20 cellular contexts compared by ENCODE assay signal in the genomic region with DNA sequence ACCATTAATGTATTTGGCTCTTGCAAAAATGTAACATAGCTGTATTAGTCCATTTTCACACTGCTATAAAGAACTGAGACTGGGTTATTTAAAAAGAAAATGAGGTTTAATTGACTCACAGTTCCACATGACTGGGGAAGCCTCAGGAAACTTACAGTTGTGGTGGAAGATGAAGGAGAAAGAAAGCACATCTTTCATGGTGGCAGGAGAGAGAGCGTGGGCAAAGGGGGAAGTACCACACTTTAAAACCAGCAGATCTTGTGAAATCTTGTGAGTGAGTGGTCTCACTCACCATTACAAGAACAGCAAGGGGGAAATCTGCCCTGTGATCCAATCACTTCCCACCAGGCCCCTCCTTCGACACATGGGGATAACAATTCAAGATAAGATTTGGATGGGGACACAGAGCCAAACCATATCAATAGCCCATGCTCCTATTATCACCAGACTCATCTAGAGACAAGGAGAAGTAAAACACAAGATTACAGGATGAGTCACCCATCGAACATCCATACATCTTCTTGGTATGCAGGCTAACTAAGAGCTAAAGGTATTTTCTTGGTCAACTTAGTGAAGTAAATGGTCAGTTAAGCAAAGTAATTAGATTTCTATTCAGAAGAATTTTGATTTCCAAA. TPM values are rescaled to one million over a fixed set of nuclear protein-coding genes. Genes with fewer than 3 reads are reported as not detected.
A peak's percentile ranks its signal among the peaks of the same experiment; 100 is the strongest.
DNase-seq lines count a peak whose midpoint lies in the region; ATAC-seq and TF ChIP-seq lines count a peak whose summit lies in the region.
"Had no signal": no experiment of that assay in that cellular context is flagged by ENCODE, and none has a peak within 500 bp of the region (broad histone marks: within the 10 kb centered on the region; RNA-seq: fewer than 3 reads in every experiment).

No MANE protein-coding gene starts in this region.

- no CpG with 5 or more reads among the region's 3 CpGs for WGBS in IMR-90 (ENCODE audit: extremely low coverage in 2 of 2, insufficient read length in 1 of 2), 2 experiments

- no peak overlapping the region for H2AFZ ChIP-seq in IMR-90 (replicated peaks; ENCODE audit: low read length, poor library complexity)
- H2AFZ ChIP-seq: neural progenitor cell had no signal

- no peaks in the 10 kb centered on the region for H3K9me3 Mint-ChIP-seq in activated CD8-positive, alpha-beta T cell treated with anti-CD3 and anti-CD28 coated beads for 36 hours
- no peaks in the 10 kb centered on the region for H3K9me3 Mint-ChIP-seq in activated CD8-positive, alpha-beta T cell treated with anti-CD3 and anti-CD28 coated beads, Interleukin-2, amount 10 ng/mL, durations not matched to agents 7 days and 5 days (ENCODE audit: insufficient read depth)
- no peaks in the 10 kb centered on the region for H3K9me3 Mint-ChIP-seq in activated T-helper 2 cell treated with anti-CD3 and anti-CD28 coated beads, Interferon-gamma antibody, Interleukin-2, Interleukin-4, amounts not matched to agents 10 μg/mL and 5 μg/mL and 100 μg/mL, durations not matched to agents 14 hours and 24 hours and 36 hours
- H3K9me3 Mint-ChIP-seq: neural progenitor cell had no signal

- no peak overlapping the region for H4K5ac ChIP-seq in IMR-90 (ENCODE audit: low read depth, low read length)

- no peak overlapping the region for H2BK15ac ChIP-seq in IMR-90 (ENCODE audit: low read depth, low read length)

- no peak for TF ChIP-seq POLR2A in IMR-90 (IDR thresholded peaks at IDR 0.05; ENCODE audit: low read depth, low read length)

- intact Hi-C loops in activated CD8-positive, alpha-beta T cell treated with anti-CD3 and anti-CD28 coated beads for 36 hours (cut with micrococcal nuclease): loop anchor here (10.0 kb wide), 1 partner anchor 576 kb away; no protein-coding TSS in a partner anchor
- intact Hi-C loops in IMR-90 (cut with micrococcal nuclease): no loop called here
- intact Hi-C loops in activated T-helper 2 cell treated with anti-CD3 and anti-CD28 coated beads, Interferon-gamma antibody, Interleukin-2, Interleukin-4, amounts not matched to agents 10 μg/mL and 5 μg/mL and 100 μg/mL, durations not matched to agents 14 hours and 24 hours and 36 hours (cut with micrococcal nuclease): no loop called here

- POLR2A ChIA-PET in activated CD8-positive, alpha-beta T cell treated with anti-CD3 and anti-CD28 coated beads for 36 hours (lab: Charles Lee): no interaction called here
- POLR2A ChIA-PET in activated CD8-positive, alpha-beta T cell treated with anti-CD3 and anti-CD28 coated beads, Interleukin-2, amount 10 ng/mL, durations not matched to agents 7 days and 5 days (lab: Charles Lee): no interaction called here
- POLR2A ChIA-PET in IMR-90 (lab: Charles Lee; ENCODE audit: unreplicated experiment): no interaction called here

- no peak overlapping the region for H3K4me3 ChIP-seq in IMR-90 (ENCODE audit: insufficient read depth, low read depth, low read length)
- H3K4me3 ChIP-seq: neural progenitor cell, tibial artery had no signal

- no peak overlapping the region for H3K4ac ChIP-seq in IMR-90 (ENCODE audit: low read depth, low read length)

- no TSS peak for BruUV-seq in IMR-90 (replicated peaks; lab: Mats Ljungman, UMichigan)

- TF ChIP-seq RAD21 in IMR-90 (IDR thresholded peaks at IDR 0.05; ENCODE audit: low read length): no peak

- H4K20me1 ChIP-seq in IMR-90 (ENCODE audit: insufficient read depth, low read length): no peaks in the 10 kb centered on the region

- no peak overlapping the region for H3K4me3 Mint-ChIP-seq in activated CD8-positive, alpha-beta T cell treated with anti-CD3 and anti-CD28 coated beads for 36 hours
- H3K4me3 Mint-ChIP-seq in activated CD8-positive, alpha-beta T cell treated with anti-CD3 and anti-CD28 coated beads, Interleukin-2, amount 10 ng/mL, durations not matched to agents 7 days and 5 days: no peak overlapping the region
- no peak overlapping the region for H3K4me3 Mint-ChIP-seq in activated T-helper 2 cell treated with anti-CD3 and anti-CD28 coated beads, Interferon-gamma antibody, Interleukin-2, Interleukin-4, amounts not matched to agents 10 μg/mL and 5 μg/mL and 100 μg/mL, durations not matched to agents 14 hours and 24 hours and 36 hours (ENCODE audit: low read depth)
- H3K4me3 Mint-ChIP-seq: activated CD4-positive, alpha-beta T cell treated with anti-CD3 and anti-CD28 coated beads, Interleukin-2, amount 10 ng/mL, durations not matched to agents 7 days and 5 days; neural progenitor cell; T-helper 17 cell had no signal

- dilution Hi-C loops in IMR-90 (cut with HindIII; ENCODE audit: low sequenced_read_pairs, unreplicated experiment): no loop called here

- no peaks in the 10 kb centered on the region for H3K36me3 ChIP-seq in IMR-90 (ENCODE audit: control insufficient read depth, insufficient read depth, low read length)
- H3K36me3 ChIP-seq: neural progenitor cell, tibial artery had no signal

- CTCF ChIA-PET in activated CD8-positive, alpha-beta T cell treated with anti-CD3 and anti-CD28 coated beads for 36 hours (lab: Charles Lee): interaction anchor here (1.4 kb wide), 1 partner anchor 13 kb away, joined by 4 read pairs; no protein-coding TSS in a partner anchor
- CTCF ChIA-PET in activated CD8-positive, alpha-beta T cell treated with anti-CD3 and anti-CD28 coated beads, Interleukin-2, amount 10 ng/mL, durations not matched to agents 7 days and 5 days (lab: Charles Lee): interaction anchor here (1.0 kb wide), 1 partner anchor 58 kb away, joined by 3 read pairs; no protein-coding TSS in a partner anchor
- CTCF ChIA-PET in IMR-90 (lab: Yijun Ruan, JAX): interaction anchor here (0.6 kb wide), 1 partner anchor 255 kb away, joined by 5 read pairs; no protein-coding TSS in a partner anchor

- H4K91ac ChIP-seq in IMR-90 (ENCODE audit: insufficient read depth, low read depth, low read length): no peak overlapping the region

- H3K23ac ChIP-seq in IMR-90 (ENCODE audit: low read depth, low read length): no peak overlapping the region

- H3K27me3 ChIP-seq in IMR-90 (ENCODE audit: control insufficient read depth, insufficient read depth, low read length): peaks cover 5% of the 10 kb centered on the region
- H3K27me3 ChIP-seq: neural progenitor cell, tibial artery had no signal

- no peak overlapping the region for H2BK5ac ChIP-seq in IMR-90 (ENCODE audit: low read depth, low read length, poor library complexity, severe bottlenecking)

- no peaks in the 10 kb centered on the region for H3K4me1 ChIP-seq in IMR-90 (ENCODE audit: control insufficient read depth, insufficient read depth, low read length)
- H3K4me1 ChIP-seq: Caco-2, neural progenitor cell, tibial artery had no signal

- TF ChIP-seq CTCF in activated CD8-positive, alpha-beta T cell treated with anti-CD3 and anti-CD28 coated beads for 36 hours (IDR thresholded peaks at IDR 0.05): no peak
- no peak for TF ChIP-seq CTCF in IMR-90 (conservative IDR thresholded peaks at IDR 0.05; ENCODE audit: low read depth, low read length)

- H3K18ac ChIP-seq in IMR-90 (ENCODE audit: low read depth, low read length): no peak overlapping the region

- H2AK5ac ChIP-seq in IMR-90 (ENCODE audit: low read depth, low read length): no peak overlapping the region

- H3K27ac ChIP-seq in IMR-90 (ENCODE audit: insufficient read depth, low read length): no peak overlapping the region
- no peak overlapping the region for H3K27ac ChIP-seq in caudate nucleus (ENCODE audit: low read depth, low read length)
- H3K27ac ChIP-seq: neural progenitor cell, tibial artery had no signal

- peaks cover 28% of the 10 kb centered on the region for H3K4me1 Mint-ChIP-seq in activated CD8-positive, alpha-beta T cell treated with anti-CD3 and anti-CD28 coated beads for 36 hours (ENCODE audit: low read depth)
- H3K4me1 Mint-ChIP-seq in activated CD8-positive, alpha-beta T cell treated with anti-CD3 and anti-CD28 coated beads, Interleukin-2, amount 10 ng/mL, durations not matched to agents 7 days and 5 days (ENCODE audit: low read depth): peaks cover 35% of the 10 kb centered on the region
- H3K4me1 Mint-ChIP-seq in activated T-helper 2 cell treated with anti-CD3 and anti-CD28 coated beads, Interferon-gamma antibody, Interleukin-2, Interleukin-4, amounts not matched to agents 10 μg/mL and 5 μg/mL and 100 μg/mL, durations not matched to agents 14 hours and 24 hours and 36 hours (ENCODE audit: low read depth): peaks cover 9% of the 10 kb centered on the region
- H3K4me1 Mint-ChIP-seq: neural progenitor cell had no signal

- H3K56ac ChIP-seq in IMR-90 (ENCODE audit: extremely low read depth, insufficient read depth, low read length): no peak overlapping the region

- H3K9me1 ChIP-seq in IMR-90 (ENCODE audit: insufficient read depth, low read length): no peaks in the 10 kb centered on the region

- H2BK120ac ChIP-seq in IMR-90 (ENCODE audit: low read depth, low read length): no peak overlapping the region

- no peak overlapping the region for H3K14ac ChIP-seq in IMR-90 (replicated peaks; ENCODE audit: low read depth, low read length)

- in situ Hi-C loops in IMR-90 (cut with MboI; ENCODE audit: low sequenced_read_pairs): loop anchor here (25.0 kb wide), 1 partner anchor 1099 kb away; no protein-coding TSS in a partner anchor

- DNase-seq in activated CD8-positive, alpha-beta T cell treated with anti-CD3 and anti-CD28 coated beads for 36 hours: peak; percentile 61
- DNase-seq in activated CD8-positive, alpha-beta T cell treated with anti-CD3 and anti-CD28 coated beads, Interleukin-2, amount 10 ng/mL, durations not matched to agents 7 days and 5 days: no peak
- DNase-seq in IMR-90 (peak; percentile 45), astrocyte of the hippocampus (ENCODE audit: low read depth, low spot score) (peak; percentile 50), kidney tubule cell (ENCODE audit: low spot score) (peak; percentile 57), caudate nucleus (lab: John Stamatoyannopoulos, UW) (no peak)
- no peak for DNase-seq in effector CD8-positive, alpha-beta T cell (lab: John Stamatoyannopoulos, UW)
- DNase-seq in activated T-helper 2 cell treated with anti-CD3 and anti-CD28 coated beads, Interferon-gamma antibody, Interleukin-2, Interleukin-4, amounts not matched to agents 10 μg/mL and 5 μg/mL and 100 μg/mL, durations not matched to agents 14 hours and 24 hours and 36 hours (ENCODE audit: low spot score): no peak
- DNase-seq: activated CD4-positive, alpha-beta T cell treated with anti-CD3 and anti-CD28 coated beads, Interleukin-2, amount 10 ng/mL, durations not matched to agents 7 days and 5 days; activated gamma-delta T cell treated with Interleukin-2 at 50 U/mL for 16 hours; Caco-2; central memory CD4-positive, alpha-beta T cell; Kasumi-1; NCI-H187; NCI-H748 treated with DMSO at 0.1 percent for 48 hours; retina; stimulated activated CD8-positive, alpha-beta memory T cell treated with anti-CD3 and anti-CD28 coated beads, Interleukin-4, amount 100 ng/mL, for 48 hours; T-helper 17 cell; tibial artery had no signal

- no peak overlapping the region for H3K27ac Mint-ChIP-seq in activated CD8-positive, alpha-beta T cell treated with anti-CD3 and anti-CD28 coated beads for 36 hours
- H3K27ac Mint-ChIP-seq in activated CD8-positive, alpha-beta T cell treated with anti-CD3 and anti-CD28 coated beads, Interleukin-2, amount 10 ng/mL, durations not matched to agents 7 days and 5 days: no peak overlapping the region
- H3K27ac Mint-ChIP-seq in activated T-helper 2 cell treated with anti-CD3 and anti-CD28 coated beads, Interferon-gamma antibody, Interleukin-2, Interleukin-4, amounts not matched to agents 10 μg/mL and 5 μg/mL and 100 μg/mL, durations not matched to agents 14 hours and 24 hours and 36 hours: no peak overlapping the region
- H3K27ac Mint-ChIP-seq: activated CD4-positive, alpha-beta T cell treated with anti-CD3 and anti-CD28 coated beads, Interleukin-2, amount 10 ng/mL, durations not matched to agents 7 days and 5 days; neural progenitor cell; T-helper 17 cell had no signal

- no peaks in the 10 kb centered on the region for H3K79me1 ChIP-seq in IMR-90 (ENCODE audit: low read depth in 1 of 2, low read length in 2 of 2)

- no peak overlapping the region for H2AK9ac ChIP-seq in IMR-90 (replicated peaks; ENCODE audit: low read depth, low read length, poor library complexity)

- no peak overlapping the region for H3K4me2 ChIP-seq in IMR-90 (ENCODE audit: low read depth, low read length)
- H3K4me2 ChIP-seq: neural progenitor cell had no signal

- no peak overlapping the region for H3K9ac ChIP-seq in IMR-90 (ENCODE audit: low read depth, low read length)
- H3K9ac ChIP-seq: neural progenitor cell had no signal

- no peaks in the 10 kb centered on the region for H3K36me3 Mint-ChIP-seq in activated CD8-positive, alpha-beta T cell treated with anti-CD3 and anti-CD28 coated beads for 36 hours (ENCODE audit: low read depth)
- peaks cover 2% of the 10 kb centered on the region for H3K36me3 Mint-ChIP-seq in activated CD8-positive, alpha-beta T cell treated with anti-CD3 and anti-CD28 coated beads, Interleukin-2, amount 10 ng/mL, durations not matched to agents 7 days and 5 days (ENCODE audit: low read depth)
- no peaks in the 10 kb centered on the region for H3K36me3 Mint-ChIP-seq in activated T-helper 2 cell treated with anti-CD3 and anti-CD28 coated beads, Interferon-gamma antibody, Interleukin-2, Interleukin-4, amounts not matched to agents 10 μg/mL and 5 μg/mL and 100 μg/mL, durations not matched to agents 14 hours and 24 hours and 36 hours (ENCODE audit: low read depth)
- H3K36me3 Mint-ChIP-seq: neural progenitor cell had no signal

- H2BK20ac ChIP-seq in IMR-90 (ENCODE audit: low read depth, low read length): no peak overlapping the region

- peak; percentile 71 for ATAC-seq in activated CD8-positive, alpha-beta T cell treated with anti-CD3 and anti-CD28 coated beads for 36 hours
- no peak for ATAC-seq in activated CD8-positive, alpha-beta T cell treated with anti-CD3 and anti-CD28 coated beads, Interleukin-2, amount 10 ng/mL, durations not matched to agents 7 days and 5 days
- peak; percentile 51; the same call in 1 of the 2 replicates for ATAC-seq in IMR-90 (ENCODE audit: low read depth)
- ATAC-seq: T-helper 17 cell had no signal

- no peaks in the 10 kb centered on the region for H3K9me3 ChIP-seq in IMR-90 (ENCODE audit: control insufficient read depth, insufficient read depth, low read length)
- H3K9me3 ChIP-seq: Caco-2, tibial artery had no signal

- no peak overlapping the region for H4K8ac ChIP-seq in IMR-90 (ENCODE audit: low read depth in 2 of 2, low read length in 2 of 2)

- H3K27me3 Mint-ChIP-seq in activated CD8-positive, alpha-beta T cell treated with anti-CD3 and anti-CD28 coated beads for 36 hours: peaks cover 2% of the 10 kb centered on the region
- peaks cover 10% of the 10 kb centered on the region for H3K27me3 Mint-ChIP-seq in activated CD8-positive, alpha-beta T cell treated with anti-CD3 and anti-CD28 coated beads, Interleukin-2, amount 10 ng/mL, durations not matched to agents 7 days and 5 days (ENCODE audit: low read depth)
- H3K27me3 Mint-ChIP-seq in activated T-helper 2 cell treated with anti-CD3 and anti-CD28 coated beads, Interferon-gamma antibody, Interleukin-2, Interleukin-4, amounts not matched to agents 10 μg/mL and 5 μg/mL and 100 μg/mL, durations not matched to agents 14 hours and 24 hours and 36 hours (ENCODE audit: low read depth): peaks cover 6% of the 10 kb centered on the region

RNA-seq across cellular contexts. Expression of gene YAE1, which starts 55.3 kb away (rescaled TPM):
- 10 to 100 TPM in 1 of 2 experiments, 1 to 10 TPM in 1; 9.6 to 10.9 TPM for total RNA-seq in activated CD8-positive, alpha-beta T cell treated with anti-CD3 and anti-CD28 coated beads for 36 hours
- 10 to 100 TPM; 10.4 to 10.7 TPM for total RNA-seq in activated CD8-positive, alpha-beta T cell treated with anti-CD3 and anti-CD28 coated beads, Interleukin-2, amount 10 ng/mL, durations not matched to agents 7 days and 5 days
- 36.7 and 37.8 TPM in 2 replicates for total RNA-seq in IMR-90 (2012; rRNA removed)
- polyA plus RNA-seq in IMR-90 (2012; rRNA removed): 23.9 and 28.6 TPM in 2 replicates
- polyA plus RNA-seq in IMR-90 (2012; cell fraction: cytosol; rRNA removed): 4.0 and 8.9 TPM in 2 replicates
- polyA plus RNA-seq in IMR-90 (2012; cell fraction: nucleus; rRNA removed; ENCODE audit: low replicate concordance): 2.0 and 15.9 TPM in 2 replicates
- total RNA-seq in activated T-helper 2 cell treated with anti-CD3 and anti-CD28 coated beads, Interferon-gamma antibody, Interleukin-2, Interleukin-4, amounts not matched to agents 10 μg/mL and 5 μg/mL and 100 μg/mL, durations not matched to agents 14 hours and 24 hours and 36 hours: 11.9 TPM in 2 replicates

Comparison
In these comparisons a context has a peak if more than half of its experiments do, and no peak if none do; other contexts are left out.
1. DNase-seq: peak in activated CD8-positive, alpha-beta T cell treated with anti-CD3 and anti-CD28 coated beads for 36 hours (single experiment), IMR-90 (single experiment), astrocyte of the hippocampus (single experiment) and kidney tubule cell (single experiment); none in activated CD8-positive, alpha-beta T cell treated with anti-CD3 and anti-CD28 coated beads, Interleukin-2, amount 10 ng/mL, durations not matched to agents 7 days and 5 days (single experiment), effector CD8-positive, alpha-beta T cell (single experiment), activated T-helper 2 cell treated with anti-CD3 and anti-CD28 coated beads, Interferon-gamma antibody, Interleukin-2, Interleukin-4, amounts not matched to agents 10 μg/mL and 5 μg/mL and 100 μg/mL, durations not matched to agents 14 hours and 24 hours and 36 hours (single experiment) and caudate nucleus (0 of 61).